In the genomic region with DNA sequence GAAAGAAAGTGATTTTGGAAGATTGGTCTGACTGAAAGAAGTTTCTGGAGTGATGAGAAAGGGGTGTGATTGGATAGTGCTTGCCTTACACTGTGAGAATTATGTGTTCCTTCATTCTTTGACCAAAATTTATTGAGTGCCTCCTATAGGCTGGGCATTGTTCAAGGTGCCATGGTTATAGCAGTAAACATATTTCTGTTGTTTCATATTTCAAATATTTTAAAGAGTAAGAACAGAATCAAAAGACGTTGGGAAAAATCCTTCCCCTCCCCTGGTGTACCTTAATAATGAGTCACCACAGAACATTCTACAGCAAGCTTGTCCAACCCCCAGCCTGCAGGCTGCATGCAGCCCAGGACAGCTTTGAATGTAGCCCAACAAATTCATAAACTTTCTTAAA, we compare ENCODE assay signal across 19 cellular contexts.
A peak's percentile ranks its signal among the peaks of the same experiment; 100 is the strongest.
DNase-seq lines count a peak whose midpoint lies in the region; ATAC-seq, FAIRE-seq and TF ChIP-seq lines count a peak whose summit lies in the region.
"Had no signal": no experiment of that assay in that cellular context is flagged by ENCODE, and none has a peak within 500 bp of the region (broad histone marks: within the 10 kb centered on the region; RNA-seq: fewer than 3 reads in every experiment).

No MANE protein-coding gene starts in this region.

- ATAC-seq in stimulated activated memory B cell treated with anti-CD40 and anti-IgM and Interleukin-4, amounts not matched to agents 10 μg/mL and 1 μg/mL and 100 μg/mL, for 72 hours, result no peak
- ATAC-seq in HG03139 (IDR thresholded peaks at IDR 0.05; ENCODE audit: unreplicated experiment), result no peak
- ATAC-seq: activated T-cell treated with anti-CD3 and anti-CD28 coated beads, Interleukin-2, amount 50 U/mL, for 4 hours; left ventricle myocardium superior; SK-N-SH treated with all-trans-retinoic acid at 6 μM for 48 hours had no signal

- H3K27ac ChIP-seq in astrocyte (ENCODE audit: low read depth, low read length) (no peak overlapping the region), hepatocyte (peak overlapping the region; percentile 74)
- H3K27ac ChIP-seq: body of pancreas, neutrophil, thoracic aorta had no signal

- no peaks in the 10 kb centered on the region for H3K9me2 ChIP-seq in hepatocyte (replicated peaks; ENCODE audit: insufficient read depth)

- no peaks in the 10 kb centered on the region for H3K36me3 Mint-ChIP-seq in astrocyte (ENCODE audit: low read depth, unreplicated experiment)
- peaks cover 6% of the 10 kb centered on the region for H3K36me3 Mint-ChIP-seq in stimulated activated memory B cell treated with anti-CD40 and anti-IgM and Interleukin-4, amounts not matched to agents 10 μg/mL and 1 μg/mL and 100 μg/mL, for 72 hours
- H3K36me3 Mint-ChIP-seq: activated naive CD4-positive, alpha-beta T cell treated with anti-CD3 and anti-CD28 coated beads, Interleukin-2, amount 50 U/mL, for 24 hours had no signal

- H3K9me3 ChIP-seq in astrocyte (ENCODE audit: insufficient read depth, low read depth, low read length) (no peaks in the 10 kb centered on the region), hepatocyte (ENCODE audit: low read depth) (no peaks in the 10 kb centered on the region)
- H3K9me3 ChIP-seq: body of pancreas, neutrophil, thoracic aorta had no signal

- no peaks in the 10 kb centered on the region for H4K20me1 ChIP-seq in astrocyte (ENCODE audit: insufficient read depth, low read length)
- H4K20me1 ChIP-seq in hepatocyte (ENCODE audit: insufficient read depth, poor library complexity, severe bottlenecking), result no peaks in the 10 kb centered on the region

- no peak overlapping the region for H3K9ac ChIP-seq in astrocyte (ENCODE audit: low read length)

- H3K4me3 Mint-ChIP-seq in astrocyte (ENCODE audit: unreplicated experiment), result no peak overlapping the region
- no peak overlapping the region for H3K4me3 Mint-ChIP-seq in stimulated activated memory B cell treated with anti-CD40 and anti-IgM and Interleukin-4, amounts not matched to agents 10 μg/mL and 1 μg/mL and 100 μg/mL, for 72 hours
- H3K4me3 Mint-ChIP-seq: activated naive CD4-positive, alpha-beta T cell treated with anti-CD3 and anti-CD28 coated beads, Interleukin-2, amount 50 U/mL, for 24 hours; activated T-cell treated with anti-CD3 and anti-CD28 coated beads, Interleukin-2, amount 50 U/mL, for 4 hours; dendritic cell treated with granulocyte-macrophage colony-stimulating factor and Interleukin-4, amounts not matched to agents 40 ng/mL and 50 ng/mL, for 4 days had no signal

- no peaks in the 10 kb centered on the region for H3K27me3 ChIP-seq in astrocyte (ENCODE audit: insufficient read depth, low read length)
- H3K27me3 ChIP-seq in hepatocyte, result no peaks in the 10 kb centered on the region
- H3K27me3 ChIP-seq: body of pancreas, neutrophil had no signal

- H3K79me2 ChIP-seq in astrocyte (ENCODE audit: insufficient read depth, low read length) (no peaks in the 10 kb centered on the region), hepatocyte (no peaks in the 10 kb centered on the region)

- DNase-seq in HCEC 1CT (peak; percentile 10), astrocyte (ENCODE audit: low read depth) (peak; percentile 25), hepatocyte (ENCODE audit: low spot score) (peak; percentile 37), DMS 273 treated with DMSO at 0.1 percent for 48 hours (lab: John Stamatoyannopoulos, UW) (no peak), HK-2 (ENCODE audit: unreplicated experiment) (no peak), NCI-H82 (lab: John Stamatoyannopoulos, UW) (no peak)
- DNase-seq: activated CD4-positive, CD25-positive, alpha-beta regulatory T cell treated with anti-CD3 and anti-CD28 coated beads, Interleukin-2, amount 50 U/mL, for 72 hours; activated T-cell treated with anti-CD3 and anti-CD28 coated beads, Interleukin-2, amount 50 U/mL, for 4 hours; left ventricle myocardium superior; NCI-H187; NCI-H446 had no signal

- no peak overlapping the region for H3K4me3 ChIP-seq in astrocyte (ENCODE audit: insufficient read depth, low read depth, low read length)
- no peak overlapping the region for H3K4me3 ChIP-seq in hepatocyte
- H3K4me3 ChIP-seq: body of pancreas, thoracic aorta had no signal

- H3K4me2 ChIP-seq in astrocyte (ENCODE audit: low read length) (no peak overlapping the region), hepatocyte (peak overlapping the region; percentile 6)

- H3K4me1 ChIP-seq in astrocyte (ENCODE audit: insufficient read depth, low read length) (no peaks in the 10 kb centered on the region), hepatocyte (ENCODE audit: insufficient read depth) (no peaks in the 10 kb centered on the region)
- H3K4me1 ChIP-seq: body of pancreas had no signal

- peaks cover 4% of the 10 kb centered on the region for H3K27me3 Mint-ChIP-seq in astrocyte (ENCODE audit: low read depth, unreplicated experiment)
- H3K27me3 Mint-ChIP-seq in stimulated activated memory B cell treated with anti-CD40 and anti-IgM and Interleukin-4, amounts not matched to agents 10 μg/mL and 1 μg/mL and 100 μg/mL, for 72 hours, result no peaks in the 10 kb centered on the region
- H3K27me3 Mint-ChIP-seq: activated naive CD4-positive, alpha-beta T cell treated with anti-CD3 and anti-CD28 coated beads, Interleukin-2, amount 50 U/mL, for 24 hours; dendritic cell treated with granulocyte-macrophage colony-stimulating factor and Interleukin-4, amounts not matched to agents 40 ng/mL and 50 ng/mL, for 4 days had no signal

- H2AFZ ChIP-seq in astrocyte (ENCODE audit: low read depth, low read length) (no peak overlapping the region), hepatocyte (no peak overlapping the region)

- FAIRE-seq in astrocyte (lab: Jason Lieb, UNC), result no peak

- WGBS in hepatocyte (ENCODE audit: low lambda C conversion rate, missing lambda C conversion rate), result 17% methylated on average over 1 of the region's 1 CpG

- peaks cover 14% of the 10 kb centered on the region for H3K4me1 Mint-ChIP-seq in astrocyte (ENCODE audit: low read depth, unreplicated experiment)
- H3K4me1 Mint-ChIP-seq in stimulated activated memory B cell treated with anti-CD40 and anti-IgM and Interleukin-4, amounts not matched to agents 10 μg/mL and 1 μg/mL and 100 μg/mL, for 72 hours, result peaks cover 40% of the 10 kb centered on the region

- no peaks in the 10 kb centered on the region for H3K36me3 ChIP-seq in astrocyte (ENCODE audit: insufficient read depth, low read length)
- no peaks in the 10 kb centered on the region for H3K36me3 ChIP-seq in hepatocyte (replicated peaks; ENCODE audit: insufficient read depth, low read depth)
- H3K36me3 ChIP-seq: neutrophil, thoracic aorta had no signal

- TF ChIP-seq CTCF in astrocyte (IDR thresholded peaks at IDR 0.05; ENCODE audit: insufficient read depth, low read depth, low read length) (no peak), hepatocyte (IDR thresholded peaks at IDR 0.05; ENCODE audit: poor library complexity) (no peak)

- peak overlapping the region; percentile 8 for H3K27ac Mint-ChIP-seq in astrocyte (ENCODE audit: unreplicated experiment)
- H3K27ac Mint-ChIP-seq in stimulated activated memory B cell treated with anti-CD40 and anti-IgM and Interleukin-4, amounts not matched to agents 10 μg/mL and 1 μg/mL and 100 μg/mL, for 72 hours, result peak overlapping the region; percentile 1
- H3K27ac Mint-ChIP-seq: activated naive CD4-positive, alpha-beta T cell treated with anti-CD3 and anti-CD28 coated beads, Interleukin-2, amount 50 U/mL, for 24 hours; dendritic cell treated with granulocyte-macrophage colony-stimulating factor and Interleukin-4, amounts not matched to agents 40 ng/mL and 50 ng/mL, for 4 days had no signal

- no peaks in the 10 kb centered on the region for H3K9me3 Mint-ChIP-seq in astrocyte (ENCODE audit: unreplicated experiment)
- peaks cover 3% of the 10 kb centered on the region for H3K9me3 Mint-ChIP-seq in stimulated activated memory B cell treated with anti-CD40 and anti-IgM and Interleukin-4, amounts not matched to agents 10 μg/mL and 1 μg/mL and 100 μg/mL, for 72 hours
- H3K9me3 Mint-ChIP-seq: activated naive CD4-positive, alpha-beta T cell treated with anti-CD3 and anti-CD28 coated beads, Interleukin-2, amount 50 U/mL, for 24 hours; activated T-cell treated with anti-CD3 and anti-CD28 coated beads, Interleukin-2, amount 50 U/mL, for 4 hours; dendritic cell treated with granulocyte-macrophage colony-stimulating factor and Interleukin-4, amounts not matched to agents 40 ng/mL and 50 ng/mL, for 4 days had no signal

Comparison
In these comparisons a context has a peak if more than half of its experiments do, and no peak if none do; other contexts are left out.
1. DNase-seq: peak in HCEC 1CT (single experiment), astrocyte (single experiment) and hepatocyte (single experiment); none in DMS 273 treated with DMSO at 0.1 percent for 48 hours (single experiment), HK-2 (single experiment) and NCI-H82 (single experiment).